In the genomic region with DNA sequence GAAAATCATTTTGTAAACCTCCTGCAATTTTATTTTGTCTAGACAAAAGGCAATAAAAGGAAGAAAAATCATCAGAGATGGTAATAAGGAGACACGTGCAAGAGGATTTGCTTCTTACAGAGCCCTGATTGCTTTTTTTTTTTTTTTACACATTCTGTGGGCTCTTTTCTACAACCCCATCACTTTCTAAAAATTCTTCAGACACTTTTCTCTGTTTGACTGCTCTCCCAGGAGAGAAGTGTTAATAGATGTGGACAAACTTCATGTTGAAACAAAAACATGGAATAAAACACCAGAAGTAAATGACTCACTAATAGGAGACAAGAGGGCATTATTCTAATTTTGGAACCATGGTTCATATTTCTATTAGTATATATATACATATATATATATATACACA, we compare ENCODE assay signal across 5 cellular contexts.
"Had no signal": no experiment of that assay in that cellular context is flagged by ENCODE, and none has a peak within 500 bp of the region (broad histone marks: within the 10 kb centered on the region; RNA-seq: fewer than 3 reads in every experiment).

No MANE protein-coding gene starts in this region.

- H3K4me3 ChIP-seq: GM23248 had no signal

- H3K9ac ChIP-seq: GM23248 had no signal

- DNase-seq: GOT3, H9, HCEC 1CT, IMR-90 had no signal

- H3K27ac ChIP-seq: GM23248 had no signal
